In the genomic region with DNA sequence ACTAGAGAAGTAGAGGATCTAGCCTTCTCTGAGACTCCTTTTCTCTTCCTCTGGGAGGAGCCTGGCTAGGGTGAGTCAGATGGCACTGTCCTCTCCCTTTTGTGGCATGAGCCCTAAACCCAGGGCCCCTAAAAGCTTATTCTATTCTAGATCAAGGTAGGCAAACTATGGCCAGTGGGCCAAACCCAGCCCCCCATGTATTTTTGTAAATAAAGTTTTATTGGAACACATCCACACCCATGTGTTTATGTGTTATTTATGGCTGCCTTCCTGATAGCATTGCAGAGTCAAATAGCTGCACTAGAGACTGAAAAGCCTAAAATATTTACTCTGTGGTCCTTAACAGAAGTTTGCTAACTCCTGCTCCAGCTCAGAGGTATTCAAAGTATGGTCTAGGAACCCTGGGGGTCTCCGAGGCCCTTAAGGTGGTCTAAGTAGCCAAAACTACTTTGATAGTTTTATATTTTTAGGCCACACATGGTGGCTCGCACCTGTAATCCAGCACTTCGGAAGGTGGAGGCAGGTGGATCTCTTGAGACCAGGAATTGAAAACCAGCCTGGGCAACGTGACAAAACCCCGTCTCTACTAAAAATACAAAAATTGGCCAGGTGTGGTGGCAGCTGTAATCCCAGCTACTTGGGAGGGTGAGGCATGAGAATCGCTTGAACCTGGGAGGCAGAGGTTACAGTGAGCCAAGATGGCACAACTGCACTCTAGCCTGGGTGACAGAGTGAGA, we compare ENCODE assay signal across 35 cellular contexts. TPM values are rescaled to one million over a fixed set of nuclear protein-coding genes. Genes with fewer than 3 reads are reported as not detected.
"Had no signal": no experiment of that assay in that cellular context is flagged by ENCODE, and none has a peak within 500 bp of the region (broad histone marks: within the 10 kb centered on the region; RNA-seq: fewer than 3 reads in every experiment).

No MANE protein-coding gene starts in this region.

- H3K27me3 ChIP-seq: ascending aorta, cardiac muscle cell, dorsolateral prefrontal cortex, gastrocnemius medialis, neutrophil, sigmoid colon, vagina had no signal

- H3K9me3 ChIP-seq: ascending aorta, gastrocnemius medialis, left ventricle myocardium inferior, neutrophil, sigmoid colon, thoracic aorta, vagina had no signal

- H3K4me3 ChIP-seq: ascending aorta, cardiac muscle cell, coronary artery, dorsolateral prefrontal cortex, gastrocnemius medialis, left ventricle myocardium inferior, lung, sigmoid colon, thoracic aorta, vagina had no signal

- H3K4me1 ChIP-seq: ascending aorta, gastrocnemius medialis, left ventricle myocardium inferior, sigmoid colon had no signal

- H3K27ac ChIP-seq: ascending aorta, cardiac muscle cell, coronary artery, dorsolateral prefrontal cortex, gastrocnemius medialis, left ventricle myocardium inferior, neutrophil, sigmoid colon, thoracic aorta, vagina, WERI-Rb-1 had no signal

- ATAC-seq: effector memory CD8-positive, alpha-beta T cell; gastrocnemius medialis; stimulated activated effector memory CD8-positive, alpha-beta T cell treated with anti-CD3 and anti-CD28 coated beads, Interleukin-12 subunit alpha, Interleukin-12 subunit beta, amount 100 ng/mL, for 72 hours had no signal

- DNase-seq: activated CD4-positive, alpha-beta memory T cell treated with anti-CD3 and anti-CD28 coated beads, Interleukin-2, amount 10 ng/mL, durations not matched to agents 7 days and 5 days; activated CD4-positive, alpha-beta T cell treated with anti-CD3 and anti-CD28 coated beads, Interleukin-2, amount 10 ng/mL, durations not matched to agents 7 days and 5 days; activated CD4-positive, CD25-positive, alpha-beta regulatory T cell treated with anti-CD3 and anti-CD28 coated beads, Interleukin-2, amount 50 U/mL, for 72 hours; activated CD8-positive, alpha-beta memory T cell treated with anti-CD3 and anti-CD28 coated beads, Interleukin-2, amount 50 U/mL, for 48 hours; activated gamma-delta T cell; activated naive CD4-positive, alpha-beta T cell treated with anti-CD3 and anti-CD28 coated beads, Interleukin-2, amount 10 ng/mL, durations not matched to agents 7 days and 5 days; activated naive CD8-positive, alpha-beta T cell treated with anti-CD3 and anti-CD28 coated beads, Interleukin-2, amount 10 ng/mL, durations not matched to agents 7 days and 5 days; activated T-cell treated with anti-CD3 and anti-CD28 coated beads, Interleukin-2, amount 50 U/mL, for 24 hours; cerebellar nuclear complex; dorsolateral prefrontal cortex; effector memory CD8-positive, alpha-beta T cell; erythroblast; gastrocnemius medialis; glutamatergic neuron; left ventricle myocardium inferior; nephron progenitor cell; sigmoid colon; small intestine; stimulated activated CD4-positive, alpha-beta T cell treated with anti-CD3 and anti-CD28 coated beads, Interleukin-4, amount 100 ng/mL, for 24 hours; WERI-Rb-1 had no signal

- FAIRE-seq: islet of Langerhans, small intestine, TTC549 had no signal

- H3K36me3 ChIP-seq: ascending aorta, cardiac muscle cell, gastrocnemius medialis, left ventricle myocardium inferior, neutrophil, sigmoid colon, thoracic aorta, vagina, WERI-Rb-1 had no signal

RNA-seq across cellular contexts. Expression of a gene that starts 8.1 kb away (rescaled TPM):
- total RNA-seq: activated CD4-positive, alpha-beta memory T cell treated with anti-CD3 and anti-CD28 coated beads, Interleukin-2, amount 10 ng/mL, durations not matched to agents 7 days and 5 days; activated CD4-positive, alpha-beta T cell treated with anti-CD3 and anti-CD28 coated beads, Interleukin-2, amount 10 ng/mL, durations not matched to agents 7 days and 5 days; activated naive CD8-positive, alpha-beta T cell treated with anti-CD3 and anti-CD28 coated beads, Interleukin-2, amount 10 ng/mL, durations not matched to agents 7 days and 5 days; ascending aorta; cardiac muscle cell; osteocyte; progenitor cell of endocrine pancreas; renal cortical epithelial cell; sigmoid colon; thoracic aorta had no signal
- polyA plus RNA-seq: cardiac muscle cell had no signal

RNA-seq across cellular contexts. Expression of a gene that starts 17.7 kb away (rescaled TPM):
- total RNA-seq: activated CD4-positive, alpha-beta memory T cell treated with anti-CD3 and anti-CD28 coated beads, Interleukin-2, amount 10 ng/mL, durations not matched to agents 7 days and 5 days; activated CD4-positive, alpha-beta T cell treated with anti-CD3 and anti-CD28 coated beads, Interleukin-2, amount 10 ng/mL, durations not matched to agents 7 days and 5 days; activated naive CD8-positive, alpha-beta T cell treated with anti-CD3 and anti-CD28 coated beads, Interleukin-2, amount 10 ng/mL, durations not matched to agents 7 days and 5 days; ascending aorta; cardiac muscle cell; dorsolateral prefrontal cortex; gastrocnemius medialis; left ventricle myocardium inferior; lung; mucosa of gallbladder; osteocyte; progenitor cell of endocrine pancreas; renal cortical epithelial cell; sigmoid colon; subcutaneous adipose tissue; thoracic aorta; vagina had no signal
- polyA plus RNA-seq: cardiac muscle cell, lung, sigmoid colon, small intestine had no signal

RNA-seq across cellular contexts. Expression of a gene that starts 33.3 kb away (rescaled TPM):
- total RNA-seq: ascending aorta, sigmoid colon, vagina had no signal
